1 cellular context compared by ENCODE assay signal in genomic region chr18:55811964-55812363, GRCh38.
TF ChIP-seq lines count a peak whose summit lies in the region.

No MANE protein-coding gene starts in this region.

TF ChIP-seq in GM23338, 12 proteins besides CTCF, POLR2A, EP300 and RAD21 (continued from another document):
- no peak for TF ChIP-seq ZNF462 (CRISPR knock-in tag; IDR thresholded peaks at IDR 0.05)
